In the genomic region with DNA sequence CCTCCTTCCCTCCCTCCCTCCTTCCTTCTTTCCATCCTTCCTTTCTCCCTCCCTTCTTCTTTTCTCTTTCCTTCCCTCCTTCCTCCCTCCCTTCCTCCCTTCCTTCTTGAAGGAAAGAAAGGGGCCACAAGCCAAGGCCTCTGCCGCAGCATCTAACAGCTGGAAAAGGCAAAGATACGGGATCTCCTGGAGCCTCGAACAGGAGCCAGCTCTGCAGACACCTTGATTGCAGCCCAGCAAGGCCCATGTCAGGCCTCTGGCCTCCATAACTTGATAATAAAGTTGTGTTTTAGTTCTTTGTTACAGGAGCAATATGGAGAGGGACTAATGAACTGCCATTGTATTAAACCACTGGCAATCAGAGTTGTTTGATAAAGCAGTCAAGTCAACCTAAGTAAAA, we compare ENCODE assay signal across 25 cellular contexts.
"Had no signal": no experiment of that assay in that cellular context is flagged by ENCODE, and none has a peak within 500 bp of the region (broad histone marks: within the 10 kb centered on the region; RNA-seq: fewer than 3 reads in every experiment).

No MANE protein-coding gene starts in this region.

- H3K36me3 Mint-ChIP-seq: activated naive CD8-positive, alpha-beta T cell had no signal

- H3K4me1 ChIP-seq: body of pancreas, colonic mucosa, gastroesophageal sphincter had no signal

- H3K4me1 Mint-ChIP-seq: activated CD4-positive, alpha-beta memory T cell treated with anti-CD3 and anti-CD28 coated beads, Interleukin-2, amount 10 ng/mL, durations not matched to agents 7 days and 5 days; activated CD4-positive, alpha-beta T cell treated with anti-CD3 and anti-CD28 coated beads, Interleukin-2, amount 10 ng/mL, durations not matched to agents 7 days and 5 days; activated T-helper 17 cell treated with anti-CD3 and anti-CD28 coated beads, Interleukin-2, amount 50 U/mL, for 72 hours had no signal

- DNase-seq: activated CD4-positive, alpha-beta memory T cell treated with anti-CD3 and anti-CD28 coated beads, Interleukin-2, amount 10 ng/mL, durations not matched to agents 7 days and 5 days; activated CD4-positive, alpha-beta T cell treated with anti-CD3 and anti-CD28 coated beads for 4 hours; activated CD4-positive, alpha-beta T cell treated with anti-CD3 and anti-CD28 coated beads, Interleukin-2, amount 10 ng/mL, durations not matched to agents 7 days and 5 days; activated CD4-positive, alpha-beta T cell treated with anti-CD3 and anti-CD28 coated beads, Interleukin-2, amount 50 U/mL, for 4 hours; activated CD4-positive, CD25-positive, alpha-beta regulatory T cell; activated CD4-positive, CD25-positive, alpha-beta regulatory T cell treated with anti-CD3 and anti-CD28 coated beads, Interleukin-2, amount 50 U/mL, for 72 hours; activated effector memory CD4-positive, alpha-beta T cell treated with Interleukin-2 at 50 U/mL for 16 hours; activated gamma-delta T cell treated with Interleukin-2 at 50 U/mL for 16 hours; activated naive CD4-positive, alpha-beta T cell treated with anti-CD3 and anti-CD28 coated beads, Interleukin-2, amount 50 U/mL, for 16 hours; activated naive CD4-positive, alpha-beta T cell treated with Interleukin-2 at 50 U/mL for 16 hours; activated T-cell treated with anti-CD3 and anti-CD28 coated beads for 4 hours; activated T-cell treated with anti-CD3 and anti-CD28 coated beads, Interleukin-2, amount 50 U/mL, for 4 hours; amygdala; aorta; body of pancreas; central memory CD4-positive, alpha-beta T cell; cerebellar nuclear complex; effector CD8-positive, alpha-beta T cell; foreskin melanocyte; T-helper 2 cell had no signal

- H3K9me3 Mint-ChIP-seq: activated CD4-positive, alpha-beta memory T cell treated with anti-CD3 and anti-CD28 coated beads, Interleukin-2, amount 10 ng/mL, durations not matched to agents 7 days and 5 days; activated CD4-positive, alpha-beta T cell treated with anti-CD3 and anti-CD28 coated beads, Interleukin-2, amount 10 ng/mL, durations not matched to agents 7 days and 5 days; activated T-cell treated with anti-CD3 and anti-CD28 coated beads, Interleukin-2, amount 50 U/mL, for 4 hours; activated T-helper 17 cell treated with anti-CD3 and anti-CD28 coated beads, Interleukin-2, amount 50 U/mL, for 72 hours had no signal

- H3K27ac ChIP-seq: body of pancreas, colonic mucosa had no signal

- H3K27ac Mint-ChIP-seq: activated CD4-positive, alpha-beta memory T cell treated with anti-CD3 and anti-CD28 coated beads, Interleukin-2, amount 10 ng/mL, durations not matched to agents 7 days and 5 days; activated naive CD8-positive, alpha-beta T cell; activated T-helper 17 cell treated with anti-CD3 and anti-CD28 coated beads, Interleukin-2, amount 50 U/mL, for 72 hours had no signal

- ATAC-seq: activated T-cell treated with anti-CD3 and anti-CD28 coated beads, Interleukin-2, amount 50 U/mL, for 4 hours; activated T-helper 17 cell treated with anti-CD3 and anti-CD28 coated beads, Interleukin-2, amount 50 U/mL, for 72 hours; body of pancreas; esophagus mucosa; gastroesophageal sphincter had no signal

- H3K4me3 ChIP-seq: body of pancreas, colonic mucosa had no signal

- H3K27me3 ChIP-seq: body of pancreas, colonic mucosa had no signal

- H3K9me3 ChIP-seq: body of pancreas, colonic mucosa, gastroesophageal sphincter had no signal

- H3K36me3 ChIP-seq: colonic mucosa, gastroesophageal sphincter had no signal

- H3K4me3 Mint-ChIP-seq: activated CD4-positive, alpha-beta memory T cell treated with anti-CD3 and anti-CD28 coated beads, Interleukin-2, amount 10 ng/mL, durations not matched to agents 7 days and 5 days; activated naive CD8-positive, alpha-beta T cell; activated T-cell treated with anti-CD3 and anti-CD28 coated beads, Interleukin-2, amount 50 U/mL, for 4 hours; activated T-helper 17 cell treated with anti-CD3 and anti-CD28 coated beads, Interleukin-2, amount 50 U/mL, for 72 hours had no signal

- H3K27me3 Mint-ChIP-seq: activated CD4-positive, alpha-beta memory T cell treated with anti-CD3 and anti-CD28 coated beads, Interleukin-2, amount 10 ng/mL, durations not matched to agents 7 days and 5 days had no signal
